In the genomic region with DNA sequence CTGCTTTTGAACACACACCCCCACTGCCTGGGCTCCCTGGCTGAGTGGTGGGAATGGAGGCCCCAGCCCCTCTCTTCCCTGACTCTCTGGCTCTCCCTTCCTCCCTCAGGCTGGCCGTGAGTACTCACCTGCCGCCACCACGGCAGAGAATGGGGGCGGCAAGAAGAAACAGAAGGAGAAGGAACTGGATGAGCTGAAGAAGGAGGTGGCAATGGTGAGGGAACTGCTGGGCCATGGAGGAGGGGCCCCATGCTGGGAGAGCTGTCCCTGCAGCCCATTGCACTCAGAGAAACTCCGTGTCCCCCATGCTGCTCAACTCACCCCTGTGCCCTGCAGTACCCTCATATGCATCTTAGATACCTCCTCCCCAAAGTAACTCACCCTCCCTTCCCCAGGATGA, we compare ENCODE assay signal across 39 cellular contexts. TPM values are rescaled to one million over a fixed set of nuclear protein-coding genes. Genes with fewer than 3 reads are reported as not detected.
"Had no signal": no experiment of that assay in that cellular context is flagged by ENCODE, and none has a peak within 500 bp of the region (broad histone marks: within the 10 kb centered on the region; RNA-seq: fewer than 3 reads in every experiment).

No MANE protein-coding gene starts in this region.

- H3K36me3 Mint-ChIP-seq: type B pancreatic cell had no signal

- H3K27me3 ChIP-seq: breast epithelium, colonic mucosa, gastroesophageal sphincter, ovary, sigmoid colon, testis, uterus had no signal

- H3K4me1 Mint-ChIP-seq: central memory CD8-positive, alpha-beta T cell had no signal

- H3K9me3 ChIP-seq: breast epithelium, colonic mucosa, gastroesophageal sphincter, mucosa of descending colon, ovary, sigmoid colon, SK-N-SH, testis, uterus had no signal

- H3K4me2 ChIP-seq: SK-N-SH, smooth muscle cell had no signal

- H3K36me3 ChIP-seq: breast epithelium, colonic mucosa, ovary, uterus, WERI-Rb-1 had no signal

- H3K9ac ChIP-seq: SK-N-SH had no signal

- ATAC-seq: activated CD4-positive, CD25-positive, alpha-beta regulatory T cell treated with anti-CD3 and anti-CD28 coated beads, Interleukin-2, amount 50 U/mL, for 24 hours; gastroesophageal sphincter; left colon; mucosa of descending colon had no signal

- H3K27ac Mint-ChIP-seq: activated T-helper 1 cell treated with anti-CD3 and anti-CD28 coated beads, Interleukin-12 subunit alpha, Interleukin-12 subunit beta, Interleukin-2, Interleukin-4 antibody, amounts not matched to agents 30 ng/mL and 10 ng/mL and 1 ng/mL, durations not matched to agents 14 hours and 24 hours and 36 hours; nephron progenitor cell; progenitor cell of endocrine pancreas; T-helper 1 cell treated with Interleukin-12 subunit alpha and Interleukin-12 subunit beta and Interleukin-4 antibody, amounts not matched to agents 30 μg/mL and 1 μg/mL, for 36 hours had no signal

- H3K4me3 ChIP-seq: breast epithelium, colonic mucosa, gastroesophageal sphincter, lung, mucosa of descending colon, ovary, sigmoid colon, smooth muscle cell, testis, uterus had no signal

- H3K9me2 ChIP-seq: SK-N-SH had no signal

- H3K4me3 Mint-ChIP-seq: activated T-helper 1 cell treated with anti-CD3 and anti-CD28 coated beads, Interleukin-12 subunit alpha, Interleukin-12 subunit beta, Interleukin-2, Interleukin-4 antibody, amounts not matched to agents 30 ng/mL and 10 ng/mL and 1 ng/mL, durations not matched to agents 14 hours and 24 hours and 36 hours; central memory CD8-positive, alpha-beta T cell; nephron progenitor cell; T-helper 1 cell treated with Interleukin-12 subunit alpha and Interleukin-12 subunit beta and Interleukin-4 antibody, amounts not matched to agents 30 μg/mL and 1 μg/mL, for 36 hours; type B pancreatic cell had no signal

- H3K9me3 Mint-ChIP-seq: activated T-helper 1 cell treated with anti-CD3 and anti-CD28 coated beads, Interleukin-12 subunit alpha, Interleukin-12 subunit beta, Interleukin-2, Interleukin-4 antibody, amounts not matched to agents 30 ng/mL and 10 ng/mL and 1 ng/mL, durations not matched to agents 14 hours and 24 hours and 36 hours; central memory CD8-positive, alpha-beta T cell; nephron progenitor cell; T-helper 1 cell treated with Interleukin-12 subunit alpha and Interleukin-12 subunit beta and Interleukin-4 antibody, amounts not matched to agents 30 μg/mL and 1 μg/mL, for 36 hours; type B pancreatic cell had no signal

- H3K4me1 ChIP-seq: breast epithelium, colonic mucosa, uterus had no signal

- DNase-seq: activated CD4-positive, alpha-beta T cell treated with anti-CD3 and anti-CD28 coated beads for 48 hours; activated CD4-positive, alpha-beta T cell treated with anti-CD3 and anti-CD28 coated beads, Interleukin-2, amount 50 U/mL, for 48 hours; activated CD8-positive, alpha-beta memory T cell treated with anti-CD3 and anti-CD28 coated beads for 24 hours; activated gamma-delta T cell; activated naive CD4-positive, alpha-beta T cell treated with anti-CD3 and anti-CD28 coated beads, Interleukin-2, amount 50 U/mL, for 16 hours; activated T-cell treated with anti-CD3 and anti-CD28 coated beads, Interleukin-2, amount 50 U/mL, for 1 hour; amygdala; colonic mucosa; effector memory CD4-positive, alpha-beta T cell; hippocampal formation; left colon; mesendoderm; mucosa of descending colon; nephron progenitor cell; ovary; sigmoid colon; SK-N-SH; stimulated activated CD4-positive, alpha-beta T cell treated with anti-CD3 and anti-CD28 coated beads, Interleukin-15, amount 100 ng/mL, for 24 hours; stimulated activated CD4-positive, alpha-beta T cell treated with anti-CD3 and anti-CD28 coated beads, Interleukin-2, amount 100 ng/mL, for 24 hours; stimulated activated naive CD4-positive, alpha-beta T cell treated with Interleukin-2 at 50 U/mL for 16 hours; SW 1271; T1000; testis; uterus; WERI-Rb-1 had no signal

- H3K27ac ChIP-seq: breast epithelium, colonic mucosa, ovary, testis, uterus, WERI-Rb-1 had no signal

RNA-seq across cellular contexts. Expression of gene ATP1A2, which starts 5.2 kb away (rescaled TPM):
- total RNA-seq: activated T-helper 1 cell treated with anti-CD3 and anti-CD28 coated beads, Interleukin-12 subunit alpha, Interleukin-12 subunit beta, Interleukin-2, Interleukin-4 antibody, amounts not matched to agents 30 ng/mL and 10 ng/mL and 1 ng/mL, durations not matched to agents 14 hours and 24 hours and 36 hours; dermis microvascular lymphatic vessel endothelial cell; epithelial cell of proximal tubule; progenitor cell of endocrine pancreas; smooth muscle cell had no signal
- polyA plus RNA-seq: keratinocyte, smooth muscle cell had no signal

RNA-seq across cellular contexts. Expression of gene ATP1A4, which starts 30.6 kb away (rescaled TPM):
- total RNA-seq: activated T-helper 1 cell treated with anti-CD3 and anti-CD28 coated beads, Interleukin-12 subunit alpha, Interleukin-12 subunit beta, Interleukin-2, Interleukin-4 antibody, amounts not matched to agents 30 ng/mL and 10 ng/mL and 1 ng/mL, durations not matched to agents 14 hours and 24 hours and 36 hours; colonic mucosa; dermis microvascular lymphatic vessel endothelial cell; epithelial cell of proximal tubule; left colon; progenitor cell of endocrine pancreas; smooth muscle cell had no signal
- polyA plus RNA-seq: keratinocyte, SK-N-SH, smooth muscle cell had no signal

RNA-seq across cellular contexts. Expression of gene KCNJ9, which starts 39.5 kb away (rescaled TPM):
- total RNA-seq: activated T-helper 1 cell treated with anti-CD3 and anti-CD28 coated beads, Interleukin-12 subunit alpha, Interleukin-12 subunit beta, Interleukin-2, Interleukin-4 antibody, amounts not matched to agents 30 ng/mL and 10 ng/mL and 1 ng/mL, durations not matched to agents 14 hours and 24 hours and 36 hours; breast epithelium; dermis microvascular lymphatic vessel endothelial cell; epithelial cell of proximal tubule; gastroesophageal sphincter; left colon; lung; myocyte; ovary; progenitor cell of endocrine pancreas; smooth muscle cell had no signal
- polyA plus RNA-seq: keratinocyte, lung, smooth muscle cell had no signal

RNA-seq across cellular contexts. Expression of gene KCNJ10, which starts 50.8 kb away (rescaled TPM):
- total RNA-seq: activated T-helper 1 cell treated with anti-CD3 and anti-CD28 coated beads, Interleukin-12 subunit alpha, Interleukin-12 subunit beta, Interleukin-2, Interleukin-4 antibody, amounts not matched to agents 30 ng/mL and 10 ng/mL and 1 ng/mL, durations not matched to agents 14 hours and 24 hours and 36 hours; dermis microvascular lymphatic vessel endothelial cell; epithelial cell of proximal tubule; gastroesophageal sphincter; myocyte; smooth muscle cell had no signal
- polyA plus RNA-seq: keratinocyte, SK-N-SH, smooth muscle cell had no signal
